In the genomic region with DNA sequence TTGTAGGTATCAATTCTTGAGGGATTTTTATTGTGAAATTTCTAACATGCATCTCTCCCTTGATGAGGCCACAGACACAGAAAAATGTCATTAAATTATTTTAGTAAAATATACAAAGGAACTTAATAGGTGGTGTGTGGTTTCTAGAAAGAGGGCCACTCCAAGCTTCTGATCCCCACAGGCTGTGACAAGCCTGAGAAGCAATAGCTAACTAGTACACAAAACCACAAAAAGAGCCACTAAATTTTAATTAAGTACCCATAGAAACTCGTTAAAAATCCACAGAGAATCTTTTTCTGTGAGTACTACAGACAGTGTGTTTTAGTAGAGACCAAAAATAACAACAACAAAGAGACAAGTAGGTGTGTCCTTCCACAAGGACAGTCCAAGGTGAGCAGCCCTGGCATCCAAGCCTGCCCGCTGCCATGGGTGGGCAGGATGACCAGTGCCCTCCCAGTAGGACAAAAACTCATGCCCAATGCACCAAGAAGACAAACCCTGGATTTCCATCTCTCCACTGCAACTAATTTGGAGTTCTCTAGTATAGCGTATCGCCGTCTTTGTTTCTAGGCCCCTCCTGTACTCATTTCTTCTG, we compare ENCODE assay signal across 10 cellular contexts.
DNase-seq lines count a peak whose midpoint lies in the region; ATAC-seq and TF ChIP-seq lines count a peak whose summit lies in the region.
"Had no signal": no experiment of that assay in that cellular context is flagged by ENCODE, and none has a peak within 500 bp of the region (broad histone marks: within the 10 kb centered on the region; RNA-seq: fewer than 3 reads in every experiment).

No MANE protein-coding gene starts in this region.

- H3K36me3 Mint-ChIP-seq in CD14-positive monocyte (peaks cover 55 to 75% of the 10 kb centered on the region in 2 donors), neural progenitor cell (peaks cover 11% of the 10 kb centered on the region)

- H3K36me3 ChIP-seq in KMS-11 (ENCODE audit: insufficient read depth) (no peaks in the 10 kb centered on the region), neural progenitor cell (no peaks in the 10 kb centered on the region)

- H3F3A ChIP-seq in neural progenitor cell (ENCODE audit: low read depth), result no peaks in the 10 kb centered on the region

- no peak for DNase-seq in CD14-positive monocyte (ENCODE audit: low spot score)
- DNase-seq in dorsolateral prefrontal cortex, result no peak
- DNase-seq in neural progenitor cell (ENCODE audit: low spot score), result no peak
- no peak for DNase-seq in KG1 (lab: John Stamatoyannopoulos, UW)
- DNase-seq in activated CD8-positive, alpha-beta memory T cell treated with anti-CD3 and anti-CD28 coated beads, Interleukin-2, amount 50 U/mL, for 4 hours, result no peak
- DNase-seq in cerebellar nuclear complex (lab: John Stamatoyannopoulos, UW), result no peak
- DNase-seq: testis had no signal

- TF ChIP-seq CTCF in CD14-positive monocyte (IDR thresholded peaks at IDR 0.05) (no peak), KMS-11 (conservative IDR thresholded peaks at IDR 0.05; ENCODE audit: low read depth, low read length) (no peak), dorsolateral prefrontal cortex (IDR thresholded peaks at IDR 0.05 in 54 of 56, conservative IDR thresholded peaks at IDR 0.05 in 2 of 56; ENCODE audit: low read depth in 1 of 56, partially characterized antibody in 56 of 56) (no peak), neural progenitor cell (IDR thresholded peaks at IDR 0.05) (no peak)

- H4K20me1 ChIP-seq in KMS-11 (ENCODE audit: insufficient read depth) (peaks cover 20% of the 10 kb centered on the region), neural progenitor cell (ENCODE audit: low read depth) (peaks cover 20% of the 10 kb centered on the region)

- H3K79me2 ChIP-seq in KMS-11 (ENCODE audit: insufficient read depth, low read depth) (no peaks in the 10 kb centered on the region), neural progenitor cell (ENCODE audit: low read depth) (no peaks in the 10 kb centered on the region)

- H3K4me1 Mint-ChIP-seq in CD14-positive monocyte (peaks cover 69% of the 10 kb centered on the region), neural progenitor cell (peaks cover 55% of the 10 kb centered on the region)

- H3K9me3 Mint-ChIP-seq in CD14-positive monocyte (peaks cover 0 to 2% (median 0%) of the 10 kb centered on the region in 7 donors), neural progenitor cell (no peaks in the 10 kb centered on the region)

- H3K27me3 Mint-ChIP-seq in CD14-positive monocyte (ENCODE audit: low read depth in 3 of 3) (no peaks in the 10 kb centered on the region), neural progenitor cell (ENCODE audit: insufficient read depth, low read depth) (peaks cover 6% of the 10 kb centered on the region)

- H3K4me2 ChIP-seq in KMS-11 (peak overlapping the region; percentile 69), neural progenitor cell (no peak overlapping the region)

- H3K4me3 Mint-ChIP-seq in CD14-positive monocyte (no peak overlapping the region), neural progenitor cell (no peak overlapping the region)

- peak overlapping the region; percentile 46 for H3K27ac ChIP-seq in KMS-11
- peak overlapping the region; percentile 21 to 98 (median 92) for H3K27ac ChIP-seq in dorsolateral prefrontal cortex
- no peak overlapping the region for H3K27ac ChIP-seq in neural progenitor cell
- H3K27ac ChIP-seq: RWPE1 had no signal

- H3K27ac Mint-ChIP-seq in CD14-positive monocyte, result peak overlapping the region; percentile 75 to 93 (median 87)
- H3K27ac Mint-ChIP-seq in neural progenitor cell, result peak overlapping the region; percentile 59

- H3K9ac ChIP-seq in KMS-11 (peak overlapping the region; percentile 7; the same call in 1 of the 2 replicates), neural progenitor cell (no peak overlapping the region)

- ATAC-seq in HG02571 (IDR thresholded peaks at IDR 0.05; ENCODE audit: unreplicated experiment), result no peak

- H3K9me3 ChIP-seq in neural progenitor cell (ENCODE audit: low read depth), result no peaks in the 10 kb centered on the region
- H3K9me3 ChIP-seq: testis had no signal

- H3K4me3 ChIP-seq in KMS-11 (IDR thresholded peaks at IDR 0.05; ENCODE audit: insufficient read depth, low read depth, low read length) (no peak overlapping the region), dorsolateral prefrontal cortex (no peak overlapping the region), neural progenitor cell (no peak overlapping the region)
- H3K4me3 ChIP-seq: testis had no signal

- intact Hi-C loops in CD14-positive monocyte (cut with micrococcal nuclease) (loop anchor here (5.0 kb wide), 1 partner anchor 33 kb away; no protein-coding TSS in a partner anchor), dorsolateral prefrontal cortex (cut with DNase I) (loop anchor here in 1 of 2 donors (5.0 to 10.0 kb wide), 2 partner anchors 63 to 336 kb away; no protein-coding TSS in a partner anchor)

- H3K4me1 ChIP-seq in KMS-11 (ENCODE audit: low read depth, poor library complexity, severe bottlenecking), result peaks cover 50% of the 10 kb centered on the region
- peaks cover 13% of the 10 kb centered on the region for H3K4me1 ChIP-seq in neural progenitor cell

- H3K27me3 ChIP-seq in KMS-11 (ENCODE audit: insufficient read depth, low read depth) (no peaks in the 10 kb centered on the region; the same call in 1 of the 2 replicates), dorsolateral prefrontal cortex (no peaks in the 10 kb centered on the region), neural progenitor cell (no peaks in the 10 kb centered on the region)
- H3K27me3 ChIP-seq: testis had no signal

- H2AFZ ChIP-seq in KMS-11 (ENCODE audit: low read depth), result no peak overlapping the region
- no peak overlapping the region for H2AFZ ChIP-seq in neural progenitor cell (replicated peaks)
